Comparison of ENCODE assay signal across 36 cellular contexts in genomic region chr1:115702993-115703392, GRCh38.
"Had no signal": no experiment of that assay in that cellular context is flagged by ENCODE, and none has a peak within 500 bp of the region (broad histone marks: within the 10 kb centered on the region; RNA-seq: fewer than 3 reads in every experiment).

No MANE protein-coding gene starts in this region.

- H3K27ac ChIP-seq: adrenal gland, body of pancreas, coronary artery, dorsolateral prefrontal cortex, foreskin keratinocyte, lower lobe of right lung, sigmoid colon, suprapubic skin, tibial artery, upper lobe of right lung had no signal

- H3K36me3 ChIP-seq: adrenal gland, lower lobe of right lung, suprapubic skin, upper lobe of right lung had no signal

- H3K4me3 Mint-ChIP-seq: activated CD4-positive, alpha-beta memory T cell treated with anti-CD3 and anti-CD28 coated beads for 36 hours; activated CD4-positive, alpha-beta T cell treated with anti-CD3 and anti-CD28 coated beads, Interleukin-2, amount 10 ng/mL, durations not matched to agents 24 days and 14 days; activated naive CD4-positive, alpha-beta T cell treated with anti-CD3 and anti-CD28 coated beads for 36 hours; activated naive CD8-positive, alpha-beta T cell treated with anti-CD3 and anti-CD28 coated beads for 36 hours; activated T-helper 1 cell treated with anti-CD3 and anti-CD28 coated beads, Interleukin-12 subunit alpha, Interleukin-12 subunit beta, Interleukin-2, Interleukin-4 antibody, amounts not matched to agents 30 ng/mL and 10 ng/mL and 1 ng/mL, durations not matched to agents 14 hours and 24 hours and 36 hours; effector memory CD8-positive, alpha-beta T cell; immature natural killer cell; natural killer cell; stimulated activated naive B cell treated with anti-CD40 and anti-IgM and Interleukin-4, amounts not matched to agents 10 μg/mL and 1 μg/mL and 100 μg/mL, for 72 hours had no signal

- H3K9me3 Mint-ChIP-seq: activated CD4-positive, alpha-beta memory T cell treated with anti-CD3 and anti-CD28 coated beads for 36 hours; activated CD4-positive, alpha-beta T cell treated with anti-CD3 and anti-CD28 coated beads, Interleukin-2, amount 10 ng/mL, durations not matched to agents 24 days and 14 days; activated naive CD4-positive, alpha-beta T cell treated with anti-CD3 and anti-CD28 coated beads for 36 hours; activated naive CD8-positive, alpha-beta T cell treated with anti-CD3 and anti-CD28 coated beads for 36 hours; activated T-helper 1 cell treated with anti-CD3 and anti-CD28 coated beads, Interleukin-12 subunit alpha, Interleukin-12 subunit beta, Interleukin-2, Interleukin-4 antibody, amounts not matched to agents 30 ng/mL and 10 ng/mL and 1 ng/mL, durations not matched to agents 14 hours and 24 hours and 36 hours; effector memory CD8-positive, alpha-beta T cell; immature natural killer cell; natural killer cell; stimulated activated naive B cell treated with anti-CD40 and anti-IgM and Interleukin-4, amounts not matched to agents 10 μg/mL and 1 μg/mL and 100 μg/mL, for 72 hours had no signal

- H3K4me3 ChIP-seq: adrenal gland, body of pancreas, coronary artery, dorsolateral prefrontal cortex, heart left ventricle, lower lobe of right lung, sigmoid colon, suprapubic skin, tibial artery, upper lobe of right lung had no signal

- H3K9me3 ChIP-seq: adrenal gland, body of pancreas, heart left ventricle, lower lobe of right lung, sigmoid colon, suprapubic skin, tibial artery, upper lobe of right lung had no signal

- H3K27ac Mint-ChIP-seq: activated CD4-positive, alpha-beta memory T cell treated with anti-CD3 and anti-CD28 coated beads for 36 hours; activated CD4-positive, alpha-beta T cell treated with anti-CD3 and anti-CD28 coated beads, Interleukin-2, amount 10 ng/mL, durations not matched to agents 24 days and 14 days; activated naive CD4-positive, alpha-beta T cell treated with anti-CD3 and anti-CD28 coated beads for 36 hours; activated naive CD8-positive, alpha-beta T cell treated with anti-CD3 and anti-CD28 coated beads for 36 hours; activated T-helper 1 cell treated with anti-CD3 and anti-CD28 coated beads, Interleukin-12 subunit alpha, Interleukin-12 subunit beta, Interleukin-2, Interleukin-4 antibody, amounts not matched to agents 30 ng/mL and 10 ng/mL and 1 ng/mL, durations not matched to agents 14 hours and 24 hours and 36 hours; effector memory CD8-positive, alpha-beta T cell; immature natural killer cell; natural killer cell; stimulated activated naive B cell treated with anti-CD40 and anti-IgM and Interleukin-4, amounts not matched to agents 10 μg/mL and 1 μg/mL and 100 μg/mL, for 72 hours had no signal

- ATAC-seq: body of pancreas; effector memory CD8-positive, alpha-beta T cell; esophagus mucosa; foreskin keratinocyte; left colon; lower lobe of right lung; natural killer cell; stimulated activated naive B cell treated with anti-CD40 and anti-IgM and Interleukin-4, amounts not matched to agents 10 μg/mL and 1 μg/mL and 100 μg/mL, for 72 hours; upper lobe of right lung had no signal

- H3K4me1 Mint-ChIP-seq: activated CD4-positive, alpha-beta T cell treated with anti-CD3 and anti-CD28 coated beads, Interleukin-2, amount 10 ng/mL, durations not matched to agents 24 days and 14 days; activated naive CD8-positive, alpha-beta T cell treated with anti-CD3 and anti-CD28 coated beads for 36 hours; immature natural killer cell; natural killer cell; stimulated activated naive B cell treated with anti-CD40 and anti-IgM and Interleukin-4, amounts not matched to agents 10 μg/mL and 1 μg/mL and 100 μg/mL, for 72 hours had no signal

- H3K36me3 Mint-ChIP-seq: activated CD4-positive, alpha-beta memory T cell treated with anti-CD3 and anti-CD28 coated beads for 36 hours; activated naive CD8-positive, alpha-beta T cell treated with anti-CD3 and anti-CD28 coated beads for 36 hours; immature natural killer cell; natural killer cell; stimulated activated naive B cell treated with anti-CD40 and anti-IgM and Interleukin-4, amounts not matched to agents 10 μg/mL and 1 μg/mL and 100 μg/mL, for 72 hours had no signal

- DNase-seq: activated CD4-positive, alpha-beta memory T cell treated with anti-CD3 and anti-CD28 coated beads for 36 hours; activated CD4-positive, alpha-beta T cell treated with anti-CD3 and anti-CD28 coated beads, Interleukin-2, amount 10 ng/mL, durations not matched to agents 24 days and 14 days; activated CD4-positive, CD25-positive, alpha-beta regulatory T cell treated with anti-CD3 and anti-CD28 coated beads, Interleukin-2, amount 50 U/mL, for 72 hours; activated CD8-positive, alpha-beta memory T cell treated with anti-CD3 and anti-CD28 coated beads, Interleukin-2, amount 50 U/mL, for 4 hours; activated effector memory CD4-positive, alpha-beta T cell treated with anti-CD3 and anti-CD28 coated beads, Interleukin-2, amount 50 U/mL, for 16 hours; activated naive CD4-positive, alpha-beta T cell treated with anti-CD3 and anti-CD28 coated beads for 36 hours; activated naive CD8-positive, alpha-beta T cell treated with anti-CD3 and anti-CD28 coated beads for 36 hours; activated T-cell treated with anti-CD3 and anti-CD28 coated beads, Interleukin-2, amount 50 U/mL, for 1 hour; adrenal gland; aorta; body of pancreas; cerebellar nuclear complex; dorsolateral prefrontal cortex; effector memory CD8-positive, alpha-beta T cell; foreskin keratinocyte; heart left ventricle; hypothalamus; immature natural killer cell; kidney; left colon; lower lobe of right lung; mesenchymal stem cell; natural killer cell; posterior cingulate gyrus; sigmoid colon; small intestine; stimulated activated CD4-positive, alpha-beta T cell treated with anti-CD3 and anti-CD28 coated beads, Interleukin-4, amount 100 ng/mL, for 24 hours; stimulated activated CD8-positive, alpha-beta memory T cell treated with anti-CD3 and anti-CD28 coated beads, Interleukin-4, amount 100 ng/mL, for 48 hours; stimulated activated naive B cell treated with anti-CD40 and anti-IgM and Interleukin-4, amounts not matched to agents 10 μg/mL and 1 μg/mL and 100 μg/mL, for 72 hours; T-helper 2 cell; tibial artery; upper lobe of right lung had no signal
